Comparison of ENCODE assay signal across 19 cellular contexts in genomic region chr20:2264118-2264517, GRCh38. TPM values are rescaled to one million over a fixed set of nuclear protein-coding genes. Genes with fewer than 3 reads are reported as not detected.
"Had no signal": no experiment of that assay in that cellular context is flagged by ENCODE, and none has a peak within 500 bp of the region (broad histone marks: within the 10 kb centered on the region; RNA-seq: fewer than 3 reads in every experiment).

No MANE protein-coding gene starts in this region.

- H3K36me3 ChIP-seq: breast epithelium, gastroesophageal sphincter, thoracic aorta had no signal

- H3K4me3 ChIP-seq: breast epithelium, gastroesophageal sphincter, hepatocyte, thoracic aorta had no signal

- H3K9me3 ChIP-seq: breast epithelium, gastroesophageal sphincter, thoracic aorta had no signal

- H3K27ac Mint-ChIP-seq: activated CD8-positive, alpha-beta T cell treated with anti-CD3 and anti-CD28 coated beads for 36 hours; activated naive CD8-positive, alpha-beta T cell treated with anti-CD3 and anti-CD28 coated beads, Interleukin-2, amount 10 ng/mL, durations not matched to agents 7 days and 5 days; activated T-cell treated with anti-CD3 and anti-CD28 coated beads, Interleukin-2, amount 50 U/mL, for 72 hours; nephron; stimulated activated naive CD8-positive, alpha-beta T cell treated with anti-CD3 and anti-CD28 coated beads, Interleukin-15, amount 100 ng/mL, for 72 hours had no signal

- DNase-seq: activated CD4-positive, alpha-beta T cell treated with anti-CD3 and anti-CD28 coated beads for 4 hours; activated CD8-positive, alpha-beta memory T cell treated with anti-CD3 and anti-CD28 coated beads, Interleukin-2, amount 50 U/mL, for 4 hours; activated CD8-positive, alpha-beta T cell treated with anti-CD3 and anti-CD28 coated beads for 36 hours; activated naive CD8-positive, alpha-beta T cell treated with anti-CD3 and anti-CD28 coated beads, Interleukin-2, amount 10 ng/mL, durations not matched to agents 7 days and 5 days; activated T-cell treated with anti-CD3 and anti-CD28 coated beads, Interleukin-2, amount 50 U/mL, for 72 hours; anterior cingulate cortex; mammary epithelial cell; stimulated activated CD4-positive, alpha-beta T cell treated with anti-CD3 and anti-CD28 coated beads, Interleukin-4, amount 100 ng/mL, for 4 hours; stimulated activated naive CD8-positive, alpha-beta T cell treated with anti-CD3 and anti-CD28 coated beads, Interleukin-15, amount 100 ng/mL, for 72 hours; T-helper 9 cell had no signal

- H3K9me3 Mint-ChIP-seq: activated naive CD8-positive, alpha-beta T cell treated with anti-CD3 and anti-CD28 coated beads, Interleukin-2, amount 10 ng/mL, durations not matched to agents 7 days and 5 days; activated T-cell treated with anti-CD3 and anti-CD28 coated beads, Interleukin-2, amount 50 U/mL, for 72 hours had no signal

- H3K36me3 Mint-ChIP-seq: activated naive CD8-positive, alpha-beta T cell treated with anti-CD3 and anti-CD28 coated beads, Interleukin-2, amount 10 ng/mL, durations not matched to agents 7 days and 5 days had no signal

- H3K4me1 ChIP-seq: breast epithelium, gastroesophageal sphincter had no signal

- H3K27ac ChIP-seq: gastroesophageal sphincter, thoracic aorta had no signal

- H3K27me3 ChIP-seq: breast epithelium, hepatocyte had no signal

- H3K79me2 ChIP-seq: hepatocyte had no signal

- H3K4me1 Mint-ChIP-seq: activated naive CD8-positive, alpha-beta T cell treated with anti-CD3 and anti-CD28 coated beads, Interleukin-2, amount 10 ng/mL, durations not matched to agents 7 days and 5 days; nephron; stimulated activated naive CD8-positive, alpha-beta T cell treated with anti-CD3 and anti-CD28 coated beads, Interleukin-15, amount 100 ng/mL, for 72 hours had no signal

- ATAC-seq: activated CD8-positive, alpha-beta T cell treated with anti-CD3 and anti-CD28 coated beads for 36 hours; activated T-cell treated with anti-CD3 and anti-CD28 coated beads, Interleukin-2, amount 50 U/mL, for 72 hours; gastroesophageal sphincter; stimulated activated naive CD8-positive, alpha-beta T cell treated with anti-CD3 and anti-CD28 coated beads, Interleukin-15, amount 100 ng/mL, for 72 hours had no signal

- H3K4me3 Mint-ChIP-seq: activated CD8-positive, alpha-beta T cell treated with anti-CD3 and anti-CD28 coated beads for 36 hours; activated naive CD8-positive, alpha-beta T cell treated with anti-CD3 and anti-CD28 coated beads, Interleukin-2, amount 10 ng/mL, durations not matched to agents 7 days and 5 days; activated T-cell treated with anti-CD3 and anti-CD28 coated beads, Interleukin-2, amount 50 U/mL, for 72 hours; nephron; stimulated activated naive CD8-positive, alpha-beta T cell treated with anti-CD3 and anti-CD28 coated beads, Interleukin-15, amount 100 ng/mL, for 72 hours had no signal

RNA-seq across cellular contexts. Expression of gene TGM3, which starts 31.7 kb away (rescaled TPM):
- total RNA-seq: activated CD8-positive, alpha-beta T cell treated with anti-CD3 and anti-CD28 coated beads for 36 hours; activated naive CD8-positive, alpha-beta T cell treated with anti-CD3 and anti-CD28 coated beads, Interleukin-2, amount 10 ng/mL, durations not matched to agents 7 days and 5 days; activated T-cell treated with anti-CD3 and anti-CD28 coated beads, Interleukin-2, amount 50 U/mL, for 72 hours; breast epithelium; endothelial cell of umbilical vein; mammary epithelial cell; osteoblast; ureter had no signal
- polyA plus RNA-seq: endothelial cell of umbilical vein, fibroblast of lung, mammary epithelial cell had no signal
